23 cellular contexts compared by ENCODE assay signal in the genomic region with DNA sequence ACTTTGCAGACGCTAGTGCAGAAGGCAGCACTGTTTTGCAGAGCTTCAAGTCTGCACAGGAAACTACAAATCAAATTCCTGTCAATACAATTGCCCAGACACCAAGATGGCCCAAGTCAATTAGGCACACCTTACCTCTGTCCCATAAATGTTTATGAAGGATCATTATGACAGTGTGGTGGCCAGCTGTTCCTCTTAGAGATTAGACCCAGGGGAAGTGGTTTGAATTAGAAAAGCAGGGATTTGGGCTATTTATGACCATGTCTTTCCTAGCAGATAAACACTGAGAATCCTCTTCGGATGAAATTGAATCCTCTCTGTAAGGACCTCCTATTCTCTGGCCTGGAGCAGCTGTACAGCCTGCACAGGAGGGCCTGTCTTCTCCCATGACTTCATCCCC. TPM values are rescaled to one million over a fixed set of nuclear protein-coding genes. Genes with fewer than 3 reads are reported as not detected.
"Had no signal": no experiment of that assay in that cellular context is flagged by ENCODE, and none has a peak within 500 bp of the region (broad histone marks: within the 10 kb centered on the region; RNA-seq: fewer than 3 reads in every experiment).

No MANE protein-coding gene starts in this region.

- ATAC-seq: foreskin keratinocyte, gastroesophageal sphincter, heart left ventricle, left lobe of liver, natural killer cell, psoas muscle, right cardiac atrium had no signal

- DNase-seq: dermis blood vessel endothelial cell; effector memory CD4-positive, alpha-beta T cell; foreskin keratinocyte; heart left ventricle; kidney; natural killer cell; occipital lobe; ovary; posterior cingulate gyrus; psoas muscle; right cardiac atrium; spleen; stimulated activated CD4-positive, alpha-beta T cell treated with anti-CD3 and anti-CD28 coated beads, Interleukin-4, amount 100 ng/mL, for 1 hour; stimulated activated CD8-positive, alpha-beta memory T cell treated with anti-CD3 and anti-CD28 coated beads, Interleukin-4, amount 100 ng/mL, for 48 hours; stimulated activated naive CD4-positive, alpha-beta T cell treated with Interleukin-2 at 50 U/mL for 16 hours; substantia nigra; upper lobe of left lung had no signal

RNA-seq across cellular contexts. Expression of a gene that starts 9.9 kb away (rescaled TPM):
- polyA plus RNA-seq: endothelial cell of umbilical vein, fibroblast of lung, foreskin keratinocyte, heart left ventricle, liver, neural cell, ovary, right cardiac atrium had no signal
